ENCODE assay signal across 8 cellular contexts in the genomic region with DNA sequence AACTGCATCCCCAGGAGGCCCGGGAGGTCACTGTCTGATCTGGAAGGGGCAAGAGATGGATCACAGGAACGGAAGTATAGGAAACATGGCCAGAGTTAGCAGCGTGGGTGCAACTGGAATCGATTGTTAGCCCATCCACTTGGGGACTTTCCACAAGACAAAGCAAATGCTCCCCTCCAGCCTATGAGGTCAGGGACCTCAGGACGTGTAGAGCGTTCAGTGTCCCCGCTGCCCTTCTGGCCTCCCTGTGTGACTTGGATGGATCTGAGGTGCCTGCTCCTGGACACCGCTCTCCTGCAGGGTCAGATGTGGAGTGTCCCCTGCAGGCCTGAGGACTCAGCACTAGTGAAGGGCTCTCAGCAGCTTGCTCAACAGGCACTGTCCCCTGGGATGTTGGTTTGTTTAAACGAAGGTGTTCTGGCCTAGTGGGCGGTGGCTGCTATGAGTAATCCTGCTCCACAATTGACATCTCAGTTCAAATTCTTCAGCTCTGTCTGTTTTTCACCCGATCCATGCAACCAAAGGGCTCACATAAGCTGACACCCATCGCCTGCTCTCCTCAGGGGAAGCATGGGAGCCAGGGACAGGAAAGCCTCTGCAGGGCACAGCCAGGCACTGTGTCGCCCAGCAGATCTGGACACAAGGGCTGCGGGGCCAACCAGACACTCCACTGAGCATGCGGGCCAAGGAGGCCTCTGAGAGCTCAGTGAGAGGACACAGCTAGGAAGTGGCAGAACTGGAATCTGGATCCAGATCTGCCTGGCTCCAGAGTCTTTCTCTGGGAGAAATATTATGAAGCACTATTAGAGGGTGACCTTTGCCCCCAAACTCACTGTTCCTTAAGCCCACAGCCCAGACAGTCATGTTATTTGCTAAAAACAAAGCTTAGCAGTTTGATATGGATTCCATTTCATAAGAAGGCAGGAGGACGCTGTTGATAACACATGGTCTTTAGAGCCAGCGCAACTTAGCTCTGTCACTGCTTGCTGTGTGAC.
A peak's percentile ranks its signal among the peaks of the same experiment; 100 is the strongest.
DNase-seq lines count a peak whose midpoint lies in the region; ATAC-seq and TF ChIP-seq lines count a peak whose summit lies in the region.

No MANE protein-coding gene starts in this region.

- WGBS in mesenchymal stem cell, result 52% methylated on average over 17 of the region's 17 CpGs

- H4K8ac ChIP-seq in mesenchymal stem cell (ENCODE audit: low read length), result peak overlapping the region; percentile 76

- peaks cover 4% of the 10 kb centered on the region for H3K27me3 Mint-ChIP-seq in activated naive CD4-positive, alpha-beta T cell treated with anti-CD3 and anti-CD28 coated beads for 36 hours (ENCODE audit: low read depth)
- peaks cover 2 to 6% of the 10 kb centered on the region in 2 donors for H3K27me3 Mint-ChIP-seq in CD4-positive, alpha-beta memory T cell

- POLR2A ChIA-PET in CD4-positive, alpha-beta memory T cell (lab: Charles Lee; ENCODE audit: partially characterized antibody), result no interaction called here

- peak overlapping the region in 1 of 2 experiments; percentile 69 for H3K4ac ChIP-seq in mesenchymal stem cell (ENCODE audit: low read depth in 1 of 2, low read length in 2 of 2)

- in situ Hi-C loops in astrocyte of the spinal cord (cut with HindIII; ENCODE audit: low sequenced_read_pairs), result no loop called here

- peak overlapping the region; percentile 55 for H2AK5ac ChIP-seq in mesenchymal stem cell (ENCODE audit: low read length, severe bottlenecking)

- no peak overlapping the region for H2BK120ac ChIP-seq in mesenchymal stem cell (ENCODE audit: low read depth, low read length)

- H3K79me1 ChIP-seq in mesenchymal stem cell (replicated peaks; ENCODE audit: low read length, poor library complexity, severe bottlenecking), result no peaks in the 10 kb centered on the region

- DNase-seq in EH (ENCODE audit: low read depth) (peak; percentile 29), astrocyte of the spinal cord (ENCODE audit: low read depth, low spot score) (peak; percentile 58), mesenchymal stem cell (peak; percentile 89), MG63 (no peak)
- no peak for DNase-seq in activated naive CD4-positive, alpha-beta T cell treated with anti-CD3 and anti-CD28 coated beads for 36 hours
- no peak for DNase-seq in CD4-positive, alpha-beta memory T cell

- no peak overlapping the region for H2BK15ac ChIP-seq in mesenchymal stem cell (ENCODE audit: low read depth, poor library complexity, severe bottlenecking)

- H2AFZ ChIP-seq in mesenchymal stem cell (ENCODE audit: low read depth, low read length), result no peak overlapping the region

- H3K18ac ChIP-seq in mesenchymal stem cell (ENCODE audit: low read depth in 1 of 2, low read length in 2 of 2), result peak overlapping the region; percentile 68 to 93

- H3K4me1 ChIP-seq in mesenchymal stem cell (ENCODE audit: control insufficient read depth, insufficient read depth, low read depth, low read length), result peaks cover 33% of the 10 kb centered on the region
- H3K4me1 ChIP-seq in CD4-positive, alpha-beta memory T cell (ENCODE audit: insufficient read depth, low read length), result no peaks in the 10 kb centered on the region

- peak overlapping the region; percentile 28 to 89 for H2BK12ac ChIP-seq in mesenchymal stem cell (ENCODE audit: low read length in 2 of 2)

- no peaks in the 10 kb centered on the region for H3K36me3 Mint-ChIP-seq in activated naive CD4-positive, alpha-beta T cell treated with anti-CD3 and anti-CD28 coated beads for 36 hours (ENCODE audit: low read depth)
- H3K36me3 Mint-ChIP-seq in CD4-positive, alpha-beta memory T cell, result no peaks in the 10 kb centered on the region

- no peak overlapping the region for H3K27ac Mint-ChIP-seq in activated naive CD4-positive, alpha-beta T cell treated with anti-CD3 and anti-CD28 coated beads for 36 hours
- no peak overlapping the region for H3K27ac Mint-ChIP-seq in CD4-positive, alpha-beta memory T cell

- intact Hi-C loops in activated naive CD4-positive, alpha-beta T cell treated with anti-CD3 and anti-CD28 coated beads for 36 hours (cut with micrococcal nuclease), result no loop called here
- intact Hi-C loops in CD4-positive, alpha-beta memory T cell (cut with micrococcal nuclease), result no loop called here

- peak overlapping the region in 1 of 2 experiments; percentile 77 for H3K23ac ChIP-seq in mesenchymal stem cell (ENCODE audit: low read length in 2 of 2)

- peak; percentile 8 for TF ChIP-seq CTCF in astrocyte of the spinal cord (IDR thresholded peaks at IDR 0.05; ENCODE audit: low read depth, low read length)

- H3K9me3 Mint-ChIP-seq in activated naive CD4-positive, alpha-beta T cell treated with anti-CD3 and anti-CD28 coated beads for 36 hours, result no peaks in the 10 kb centered on the region
- no peaks in the 10 kb centered on the region for H3K9me3 Mint-ChIP-seq in CD4-positive, alpha-beta memory T cell

- H3K36me3 ChIP-seq in mesenchymal stem cell (ENCODE audit: control insufficient read depth in 1 of 2, insufficient read depth in 2 of 2, low read depth in 1 of 2, low read length in 2 of 2) (no peaks in the 10 kb centered on the region), MG63 (no peaks in the 10 kb centered on the region)
- no peaks in the 10 kb centered on the region for H3K36me3 ChIP-seq in CD4-positive, alpha-beta memory T cell (ENCODE audit: insufficient read depth, low read length)

- ATAC-seq in GM19372 (IDR thresholded peaks at IDR 0.05; ENCODE audit: low read depth, unreplicated experiment), result peak; percentile 84
- ATAC-seq in HG03342 (IDR thresholded peaks at IDR 0.05; ENCODE audit: unreplicated experiment), result peak; percentile 90

- no peak overlapping the region for H3K4me2 ChIP-seq in mesenchymal stem cell (ENCODE audit: low read length, poor library complexity, severe bottlenecking)

- H3K9me3 ChIP-seq in mesenchymal stem cell (ENCODE audit: control insufficient read depth, low read length), result no peaks in the 10 kb centered on the region
- H3K9me3 ChIP-seq in MG63, result no peaks in the 10 kb centered on the region
- H3K9me3 ChIP-seq in CD4-positive, alpha-beta memory T cell (ENCODE audit: control insufficient read depth in 1 of 2, low read length in 2 of 2), result no peaks in the 10 kb centered on the region

- no peak overlapping the region for H2BK5ac ChIP-seq in mesenchymal stem cell (ENCODE audit: low read depth, low read length, poor library complexity, severe bottlenecking)

- CTCF ChIA-PET in activated naive CD4-positive, alpha-beta T cell treated with anti-CD3 and anti-CD28 coated beads for 36 hours (lab: Charles Lee), result no interaction called here
- CTCF ChIA-PET in CD4-positive, alpha-beta memory T cell (lab: Charles Lee; ENCODE audit: partially characterized antibody), result interaction anchor here (0.8 to 1.3 kb wide), 2 partner anchors 9 to 116 kb away, joined by 3 to 4 read pairs; no protein-coding TSS in a partner anchor

- H3K4me1 Mint-ChIP-seq in activated naive CD4-positive, alpha-beta T cell treated with anti-CD3 and anti-CD28 coated beads for 36 hours (ENCODE audit: low read depth), result no peaks in the 10 kb centered on the region
- H3K4me1 Mint-ChIP-seq in CD4-positive, alpha-beta memory T cell, result no peaks in the 10 kb centered on the region

- H3K9ac ChIP-seq in mesenchymal stem cell (ENCODE audit: low read length), result no peak overlapping the region

- H3K4me3 ChIP-seq in astrocyte of the spinal cord (ENCODE audit: low read depth, low read length) (no peak overlapping the region), mesenchymal stem cell (ENCODE audit: insufficient read depth in 1 of 2, low read depth in 1 of 2, low read length in 2 of 2) (no peak overlapping the region), MG63 (no peak overlapping the region)
- no peak overlapping the region for H3K4me3 ChIP-seq in CD4-positive, alpha-beta memory T cell (ENCODE audit: low read length in 2 of 2)

- no peak overlapping the region for H3K27ac ChIP-seq in mesenchymal stem cell (ENCODE audit: low read length, poor library complexity, severe bottlenecking)
- H3K27ac ChIP-seq in CD4-positive, alpha-beta memory T cell (ENCODE audit: low read depth, low read length), result no peak overlapping the region

- no peak overlapping the region for H3K4me3 Mint-ChIP-seq in activated naive CD4-positive, alpha-beta T cell treated with anti-CD3 and anti-CD28 coated beads for 36 hours
- H3K4me3 Mint-ChIP-seq in CD4-positive, alpha-beta memory T cell, result peak overlapping the region in 1 of 8 donors; percentile 39

- H3K27me3 ChIP-seq in mesenchymal stem cell (ENCODE audit: control insufficient read depth in 1 of 2, insufficient read depth in 1 of 2, low read length in 2 of 2), result no peaks in the 10 kb centered on the region
- H3K27me3 ChIP-seq in MG63, result no peaks in the 10 kb centered on the region
- H3K27me3 ChIP-seq in CD4-positive, alpha-beta memory T cell (ENCODE audit: insufficient read depth, low read length), result no peaks in the 10 kb centered on the region

- peak overlapping the region; percentile 64 for H4K91ac ChIP-seq in mesenchymal stem cell (ENCODE audit: low read length)

- H3K14ac ChIP-seq in mesenchymal stem cell (ENCODE audit: low read length in 2 of 2), result peak overlapping the region in 1 of 2 experiments; percentile 95

Comparison
In these comparisons a context has a peak if more than half of its experiments do, and no peak if none do; other contexts are left out.
1. DNase-seq: peak in EH (single experiment), astrocyte of the spinal cord (single experiment) and mesenchymal stem cell (single experiment); none in MG63 (single experiment), activated naive CD4-positive, alpha-beta T cell treated with anti-CD3 and anti-CD28 coated beads for 36 hours (single experiment) and CD4-positive, alpha-beta memory T cell (0 of 5).